In the genomic region with DNA sequence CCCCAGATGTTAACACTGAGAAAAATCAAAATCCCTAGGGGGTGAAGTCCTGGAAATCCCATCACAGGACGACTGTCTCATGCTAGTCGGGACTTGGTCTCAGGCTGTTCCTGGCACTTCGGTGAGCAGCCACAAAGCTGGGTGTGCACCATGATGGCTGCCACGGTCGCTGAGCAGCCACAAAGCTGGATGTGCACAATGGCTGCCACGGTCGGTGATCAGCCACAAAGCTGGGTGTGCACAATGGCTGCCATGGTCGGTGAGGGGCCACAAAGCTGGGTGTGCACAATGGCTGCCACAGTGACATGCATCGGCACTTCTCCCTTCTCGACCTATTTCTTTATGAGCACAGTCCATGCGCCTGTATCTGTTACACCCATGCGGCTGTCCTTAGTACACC, we compare ENCODE assay signal across 23 cellular contexts.
A peak's percentile ranks its signal among the peaks of the same experiment; 100 is the strongest.
DNase-seq lines count a peak whose midpoint lies in the region; ATAC-seq and TF ChIP-seq lines count a peak whose summit lies in the region.
"Had no signal": no experiment of that assay in that cellular context is flagged by ENCODE, and none has a peak within 500 bp of the region (broad histone marks: within the 10 kb centered on the region; RNA-seq: fewer than 3 reads in every experiment).

No MANE protein-coding gene starts in this region.

- H3K27ac Mint-ChIP-seq in osteocyte (ENCODE audit: unreplicated experiment): no peak overlapping the region
- H3K27ac Mint-ChIP-seq in activated naive CD8-positive, alpha-beta T cell treated with anti-CD3 and anti-CD28 coated beads, Interleukin-2, amount 50 U/mL, for 24 hours: no peak overlapping the region
- H3K27ac Mint-ChIP-seq: CD4-positive, alpha-beta T cell had no signal

- H3K36me3 Mint-ChIP-seq in osteocyte (ENCODE audit: unreplicated experiment): no peaks in the 10 kb centered on the region
- H3K36me3 Mint-ChIP-seq in activated naive CD8-positive, alpha-beta T cell treated with anti-CD3 and anti-CD28 coated beads, Interleukin-2, amount 50 U/mL, for 24 hours (ENCODE audit: low read depth): no peaks in the 10 kb centered on the region

- no peaks in the 10 kb centered on the region for H3K4me1 Mint-ChIP-seq in osteocyte (ENCODE audit: unreplicated experiment)
- H3K4me1 Mint-ChIP-seq in activated naive CD8-positive, alpha-beta T cell treated with anti-CD3 and anti-CD28 coated beads, Interleukin-2, amount 50 U/mL, for 24 hours: no peaks in the 10 kb centered on the region

- 83 to 89% (median 88%) methylated on average over 12 of the region's 12 CpGs for WGBS in heart left ventricle, 4 donors

- no peak overlapping the region for H3K4me3 ChIP-seq in right atrium auricular region
- no peak overlapping the region for H3K4me3 ChIP-seq in heart left ventricle
- H3K4me3 ChIP-seq in lower lobe of right lung: no peak overlapping the region
- H3K4me3 ChIP-seq: BLaER1, SJSA1 had no signal

- no peaks in the 10 kb centered on the region for H3K27me3 ChIP-seq in right atrium auricular region
- peaks cover 0 to 25% (median 0%) of the 10 kb centered on the region in 9 donors for H3K27me3 ChIP-seq in heart left ventricle
- no peaks in the 10 kb centered on the region for H3K27me3 ChIP-seq in lower lobe of right lung (ENCODE audit: low read depth)
- H3K27me3 ChIP-seq: BLaER1, SJSA1 had no signal

- no peak overlapping the region for H3K4me3 Mint-ChIP-seq in osteocyte (ENCODE audit: unreplicated experiment)
- no peak overlapping the region for H3K4me3 Mint-ChIP-seq in activated naive CD8-positive, alpha-beta T cell treated with anti-CD3 and anti-CD28 coated beads, Interleukin-2, amount 50 U/mL, for 24 hours
- H3K4me3 Mint-ChIP-seq: CD4-positive, alpha-beta T cell had no signal

- DNase-seq in right atrium auricular region (ENCODE audit: low spot score) (peak; percentile 46), heart left ventricle (no peak), islet precursor cell (peak; percentile 33), osteocyte (ENCODE audit: extremely low spot score, unreplicated experiment) (peak; percentile 60), lower lobe of right lung (no peak), NCI-H187 (lab: John Stamatoyannopoulos, UW) (no peak)
- no peak for DNase-seq in activated naive CD8-positive, alpha-beta T cell treated with anti-CD3 and anti-CD28 coated beads, Interleukin-2, amount 50 U/mL, for 24 hours
- DNase-seq: CD4-positive, alpha-beta T cell; DMS53; GOT3; NCI-H1092; NCI-H1417 treated with DMSO at 0.1 percent for 48 hours; NCI-H1694 treated with DMSO at 0.1 percent for 48 hours; NCI-H2081 treated with DMSO at 0.1 percent for 48 hours; NCI-H2171; NCI-H226; NCI-H510A; NCI-H69; Right ventricle myocardium superior; RPMI8226 had no signal

- H3K4me1 ChIP-seq in right atrium auricular region (no peaks in the 10 kb centered on the region), heart left ventricle (no peaks in the 10 kb centered on the region), lower lobe of right lung (no peaks in the 10 kb centered on the region)
- H3K4me1 ChIP-seq: SJSA1 had no signal

- H3K9me3 ChIP-seq in right atrium auricular region (no peaks in the 10 kb centered on the region), heart left ventricle (no peaks in the 10 kb centered on the region), lower lobe of right lung (no peaks in the 10 kb centered on the region)

- intact Hi-C loops in heart left ventricle (cut with DNase I) (no loop called here), lower lobe of right lung (cut with DNase I) (no loop called here)

- H3K27ac ChIP-seq in right atrium auricular region: no peak overlapping the region
- no peak overlapping the region for H3K27ac ChIP-seq in heart left ventricle
- no peak overlapping the region for H3K27ac ChIP-seq in lower lobe of right lung
- H3K27ac ChIP-seq: BLaER1, HL-60, SJSA1 had no signal

- peaks cover 21% of the 10 kb centered on the region for H3K9me3 Mint-ChIP-seq in osteocyte (ENCODE audit: unreplicated experiment)
- no peaks in the 10 kb centered on the region for H3K9me3 Mint-ChIP-seq in activated naive CD8-positive, alpha-beta T cell treated with anti-CD3 and anti-CD28 coated beads, Interleukin-2, amount 50 U/mL, for 24 hours
- H3K9me3 Mint-ChIP-seq: CD4-positive, alpha-beta T cell had no signal

- H3K36me3 ChIP-seq in right atrium auricular region (no peaks in the 10 kb centered on the region), heart left ventricle (no peaks in the 10 kb centered on the region), lower lobe of right lung (no peaks in the 10 kb centered on the region)
- H3K36me3 ChIP-seq: BLaER1, SJSA1 had no signal

- ATAC-seq in heart left ventricle (no peak), lower lobe of right lung (no peak)
- no peak for ATAC-seq in activated naive CD8-positive, alpha-beta T cell treated with anti-CD3 and anti-CD28 coated beads, Interleukin-2, amount 50 U/mL, for 24 hours

- TF ChIP-seq POLR2A in heart left ventricle (IDR thresholded peaks at IDR 0.05): no peak

- TF ChIP-seq CTCF in right atrium auricular region (IDR thresholded peaks at IDR 0.05) (no peak), heart left ventricle (IDR thresholded peaks at IDR 0.05) (no peak), osteocyte (IDR thresholded peaks at IDR 0.05) (no peak), lower lobe of right lung (IDR thresholded peaks at IDR 0.05) (no peak)

- no peaks in the 10 kb centered on the region for H3K27me3 Mint-ChIP-seq in osteocyte (ENCODE audit: unreplicated experiment)
- H3K27me3 Mint-ChIP-seq in activated naive CD8-positive, alpha-beta T cell treated with anti-CD3 and anti-CD28 coated beads, Interleukin-2, amount 50 U/mL, for 24 hours: peaks cover 2% of the 10 kb centered on the region
- H3K27me3 Mint-ChIP-seq: CD4-positive, alpha-beta T cell had no signal

Comparison
In these comparisons a context has a peak if more than half of its experiments do, and no peak if none do; other contexts are left out.
1. DNase-seq: peak in right atrium auricular region (single experiment), islet precursor cell (single experiment) and osteocyte (single experiment); none in heart left ventricle (0 of 5), lower lobe of right lung (single experiment), activated naive CD8-positive, alpha-beta T cell treated with anti-CD3 and anti-CD28 coated beads, Interleukin-2, amount 50 U/mL, for 24 hours (single experiment) and NCI-H187 (0 of 2).